ENCODE assay signal across 23 cellular contexts in genomic region chr16:11319529-11320146, GRCh38. TPM values are rescaled to one million over a fixed set of nuclear protein-coding genes. Genes with fewer than 3 reads are reported as not detected.
DNase-seq lines count a peak whose midpoint lies in the region; ATAC-seq, FAIRE-seq and TF ChIP-seq lines count a peak whose summit lies in the region.
"Had no signal": no experiment of that assay in that cellular context is flagged by ENCODE, and none has a peak within 500 bp of the region (broad histone marks: within the 10 kb centered on the region; RNA-seq: fewer than 3 reads in every experiment).

No MANE protein-coding gene starts in this region.

- no peak overlapping the region for H3K27ac Mint-ChIP-seq in MCF 10A (ENCODE audit: low read depth, unreplicated experiment)
- H3K27ac Mint-ChIP-seq: activated naive CD4-positive, alpha-beta T cell treated with anti-CD3 and anti-CD28 coated beads, Interleukin-2, amount 50 U/mL, for 24 hours; effector memory CD8-positive, alpha-beta T cell had no signal

- no peak overlapping the region for H3K4me2 ChIP-seq in K562 (ENCODE audit: insufficient read depth, low read length)

- no peak overlapping the region for H3K27ac ChIP-seq in breast epithelium
- H3K27ac ChIP-seq in K562 (ENCODE audit: extremely low read depth, low read depth, low read length): no peak overlapping the region
- no peak overlapping the region for H3K27ac ChIP-seq in thyroid gland
- H3K27ac ChIP-seq: C4-2B, cardiac muscle cell, psoas muscle had no signal

- H3K27me3 ChIP-seq in breast epithelium: no peaks in the 10 kb centered on the region
- H3K27me3 ChIP-seq in K562 (ENCODE audit: control insufficient read depth in 2 of 2, insufficient read depth in 2 of 2, low read length in 2 of 2): no peaks in the 10 kb centered on the region; a peak in 1 of 5 replicates
- no peaks in the 10 kb centered on the region for H3K27me3 ChIP-seq in thyroid gland

- TF ChIP-seq EP300 in K562 (IDR thresholded peaks at IDR 0.05; ENCODE audit: low read length): no peak

- no peak overlapping the region for H3K4me3 Mint-ChIP-seq in MCF 10A (ENCODE audit: unreplicated experiment)
- H3K4me3 Mint-ChIP-seq: activated naive CD4-positive, alpha-beta T cell treated with anti-CD3 and anti-CD28 coated beads, Interleukin-2, amount 50 U/mL, for 24 hours; effector memory CD8-positive, alpha-beta T cell; naive thymus-derived CD8-positive, alpha-beta T cell had no signal

- H3K9me3 ChIP-seq in breast epithelium (no peaks in the 10 kb centered on the region), K562 (replicated peaks; ENCODE audit: control insufficient read depth, insufficient read depth, low read depth, low read length) (peaks cover 2% of the 10 kb centered on the region; the same call in 1 of the 2 replicates), thyroid gland (no peaks in the 10 kb centered on the region)
- H3K9me3 ChIP-seq: psoas muscle had no signal

- no peak overlapping the region for H3K4me3 ChIP-seq in breast epithelium
- H3K4me3 ChIP-seq in K562: no peak overlapping the region
- no peak overlapping the region for H3K4me3 ChIP-seq in thyroid gland (replicated peaks in 1 of 3)
- H3K4me3 ChIP-seq: cardiac muscle cell, psoas muscle had no signal

- FAIRE-seq in K562 (lab: Jason Lieb, UNC): no peak
- FAIRE-seq: GM12892 had no signal

- H3K79me2 ChIP-seq in K562 (ENCODE audit: control insufficient read depth, insufficient read depth, low read length): no peaks in the 10 kb centered on the region

- BruUV-seq in MCF 10A (replicated peaks; lab: Mats Ljungman, UMichigan): no TSS peak
- no TSS peak for BruUV-seq in K562 (replicated peaks; lab: Mats Ljungman, UMichigan)

- no peak overlapping the region for H3K9ac ChIP-seq in K562 (ENCODE audit: insufficient read depth in 1 of 2, low read depth in 2 of 2, low read length in 2 of 2)

- H3K9me3 Mint-ChIP-seq in MCF 10A (ENCODE audit: unreplicated experiment): no peaks in the 10 kb centered on the region
- H3K9me3 Mint-ChIP-seq: activated naive CD4-positive, alpha-beta T cell treated with anti-CD3 and anti-CD28 coated beads, Interleukin-2, amount 50 U/mL, for 24 hours; effector memory CD8-positive, alpha-beta T cell; naive thymus-derived CD8-positive, alpha-beta T cell had no signal

- CTCF ChIA-PET in MCF 10A (lab: Yijun Ruan, JAX): interaction anchor here (0.5 to 1.2 kb wide), 2 partner anchors 9 to 37 kb away, joined by 3 to 4 read pairs; no protein-coding TSS in a partner anchor
- CTCF ChIA-PET in K562 (lab: Yijun Ruan, JAX; ENCODE audit: low intra/inter-chr PET ratio): no interaction called here

- ATAC-seq in K562 (no peak), HG02840 (IDR thresholded peaks at IDR 0.05; ENCODE audit: low FRiP score, unreplicated experiment) (no peak)
- ATAC-seq: effector memory CD8-positive, alpha-beta T cell; naive thymus-derived CD8-positive, alpha-beta T cell; psoas muscle had no signal

- WGBS in K562 (ENCODE audit: insufficient coverage, low coverage, missing lambda C conversion rate): 11% methylated on average over 8 of the region's 8 CpGs
- 56 to 58% methylated on average over 7 to 8 of the region's 8 CpGs for WGBS in thyroid gland, 2 donors

- in situ Hi-C loops in K562 (cut with MboI): no loop called here

- no peaks in the 10 kb centered on the region for H3K36me3 ChIP-seq in breast epithelium
- H3K36me3 ChIP-seq in K562 (ENCODE audit: control insufficient read depth, insufficient read depth, low read length): no peaks in the 10 kb centered on the region
- no peaks in the 10 kb centered on the region for H3K36me3 ChIP-seq in thyroid gland
- H3K36me3 ChIP-seq: cardiac muscle cell had no signal

- TF ChIP-seq POLR2A in breast epithelium (IDR thresholded peaks at IDR 0.05): no peak
- no peak for TF ChIP-seq POLR2A in K562 (conservative IDR thresholded peaks at IDR 0.05)
- TF ChIP-seq POLR2A in thyroid gland (IDR thresholded peaks at IDR 0.05): no peak

- no peak for TF ChIP-seq CTCF in MCF 10A (IDR thresholded peaks at IDR 0.05; ENCODE audit: unreplicated experiment)
- TF ChIP-seq CTCF in breast epithelium (IDR thresholded peaks at IDR 0.05): no peak
- no peak for TF ChIP-seq CTCF in K562 (IDR thresholded peaks at IDR 0.05 in 2 of 3, conservative IDR thresholded peaks at IDR 0.05 in 1 of 3; ENCODE audit: insufficient read depth in 2 of 3, low read depth in 1 of 3, low read length in 3 of 3)
- no peak for TF ChIP-seq CTCF in thyroid gland (IDR thresholded peaks at IDR 0.05)
- no peak for TF ChIP-seq CTCF in GM10266 (IDR thresholded peaks at IDR 0.05; ENCODE audit: control insufficient read depth, insufficient read depth, low read depth, missing control alignments)

- no peak for TF ChIP-seq RAD21 in K562 (CRISPR knock-in tag; conservative IDR thresholded peaks at IDR 0.05 in 1 of 2, IDR thresholded peaks at IDR 0.05 in 1 of 2)

- H3K27me3 Mint-ChIP-seq in MCF 10A (ENCODE audit: insufficient read depth, unreplicated experiment): no peaks in the 10 kb centered on the region
- H3K27me3 Mint-ChIP-seq: activated naive CD4-positive, alpha-beta T cell treated with anti-CD3 and anti-CD28 coated beads, Interleukin-2, amount 50 U/mL, for 24 hours; effector memory CD8-positive, alpha-beta T cell; naive thymus-derived CD8-positive, alpha-beta T cell had no signal

- no peaks in the 10 kb centered on the region for H4K20me1 ChIP-seq in K562 (replicated peaks; ENCODE audit: control insufficient read depth, insufficient read depth, low read length)

- H3K9me1 ChIP-seq in K562 (ENCODE audit: control insufficient read depth, insufficient read depth, low read length): no peaks in the 10 kb centered on the region

- peak; percentile 52 for DNase-seq in MCF 10A (ENCODE audit: unreplicated experiment)
- no peak for DNase-seq in breast epithelium (ENCODE audit: low spot score in 2 of 2)
- DNase-seq in NAMALWA (ENCODE audit: low spot score): peak; percentile 48
- DNase-seq in K562 (ENCODE audit: extremely low read depth in 1 of 4, low spot score in 3 of 4): peak in 1 of 4 experiments; percentile 29
- peak; percentile 23 to 29 for DNase-seq in thyroid gland
- DNase-seq in retina: no peak
- DNase-seq in GM10266 (ENCODE audit: extremely low spot score): no peak
- DNase-seq: activated CD4-positive, CD25-positive, alpha-beta regulatory T cell; activated CD8-positive, alpha-beta memory T cell treated with anti-CD3 and anti-CD28 coated beads, Interleukin-2, amount 50 U/mL, for 4 hours; effector memory CD8-positive, alpha-beta T cell; H7; KG1; naive thymus-derived CD8-positive, alpha-beta T cell; NCI-H446 treated with DMSO at 0.1 percent for 48 hours; psoas muscle; T-helper 1 cell had no signal

- H3K4me1 Mint-ChIP-seq in MCF 10A (ENCODE audit: insufficient read depth, unreplicated experiment): no peaks in the 10 kb centered on the region

- intact Hi-C loops in MCF 10A (cut with micrococcal nuclease): no loop called here
- intact Hi-C loops in breast epithelium (cut with DNase I; ENCODE audit: low total_unique reads): no loop called here
- intact Hi-C loops in K562 (cut with micrococcal nuclease): no loop called here
- intact Hi-C loops in thyroid gland (cut with DNase I): no loop called here

- no peak overlapping the region for H2AFZ ChIP-seq in K562 (ENCODE audit: low read depth, low read length)

- POLR2A ChIA-PET in MCF 10A (lab: Yijun Ruan, JAX): no interaction called here
- POLR2A ChIA-PET in K562 (lab: Yijun Ruan, JAX): interaction anchor here (0.6 to 1.1 kb wide), 2 partner anchors 21 kb away, joined by 3 to 5 read pairs; no protein-coding TSS in a partner anchor

- H3K4me1 ChIP-seq in breast epithelium: no peaks in the 10 kb centered on the region
- H3K4me1 ChIP-seq in K562 (replicated peaks in 1 of 2; ENCODE audit: control insufficient read depth in 2 of 2, insufficient read depth in 2 of 2, low read length in 2 of 2): peaks cover 0 to 9% of the 10 kb centered on the region in 2 experiments; a peak in 2 of 5 replicates
- H3K4me1 ChIP-seq in thyroid gland: peaks cover 4 to 18% of the 10 kb centered on the region in 2 donors
- H3K4me1 ChIP-seq: psoas muscle had no signal

- H3K36me3 Mint-ChIP-seq in MCF 10A (ENCODE audit: insufficient read depth, unreplicated experiment): no peaks in the 10 kb centered on the region
- H3K36me3 Mint-ChIP-seq: activated naive CD4-positive, alpha-beta T cell treated with anti-CD3 and anti-CD28 coated beads, Interleukin-2, amount 50 U/mL, for 24 hours; naive thymus-derived CD8-positive, alpha-beta T cell had no signal

RNA-seq across cellular contexts. Expression of gene RMI2, which starts 25.6 kb away (rescaled TPM):
- 5.8 and 6.6 TPM in 2 replicates for total RNA-seq in MCF 10A (2022)
- total RNA-seq in breast epithelium: 1 to 10 TPM in 1 of 3 donors, under 1 TPM in 2; 0.16 to 1.6 (median 0.33) TPM
- total RNA-seq in K562 (2011; cell fraction: chromatin; rRNA removed; ENCODE audit: low replicate concordance): 15.0 and 19.5 TPM in 2 replicates
- 8.7 and 9.6 TPM in 2 replicates for total RNA-seq in K562 (2011; cell fraction: nucleolus; rRNA removed)
- 13.8 and 19.5 TPM in 2 replicates for total RNA-seq in K562 (2011; cell fraction: nucleoplasm; rRNA removed)
- total RNA-seq in K562 (2014; rRNA removed): 23.2 and 35.2 TPM in 2 replicates
- 32.6 and 39.9 TPM in 2 replicates for total RNA-seq in K562 (2014; rRNA removed; fragmentation: Illumina TruSeq; extraction: Trizol)
- 16.1 and 16.4 TPM in 2 replicates for total RNA-seq in K562 (2015; rRNA removed; fragmentation: Illumina TruSeq; extraction: Trizol)
- total RNA-seq in K562 (2021): 33.7 and 38.8 TPM in 2 replicates
- polyA plus RNA-seq in K562 (2011; rRNA removed): 27.4 and 35.0 TPM in 2 replicates
- 12.1 and 25.8 TPM in 2 replicates for polyA plus RNA-seq in K562 (2011; cell fraction: cytosol; rRNA removed)
- 9.6 and 15.0 TPM in 2 replicates for polyA plus RNA-seq in K562 (2011; cell fraction: nucleus; rRNA removed)
- polyA plus RNA-seq in K562 (2012): 37.1 and 50.2 TPM in 2 replicates
- polyA plus RNA-seq in K562 (2014; fragmentation: Illumina TruSeq; extraction: Trizol): 43.4 and 48.8 TPM in 2 replicates
- polyA plus RNA-seq in K562 (2014; fragmentation: Nextera tagmentation; extraction: Ambion mirVana): 10 to 100 TPM in 1 of 2 experiments, 1 to 10 TPM in 1; 8.0 to 10.3 TPM
- 32.5 and 36.9 TPM in 2 replicates for polyA plus RNA-seq in K562 (2014; rRNA removed)
- 18.2 and 19.3 TPM in 2 replicates for polyA minus RNA-seq in K562 (2011; rRNA and poly(A)+ RNA removed)
- polyA minus RNA-seq in K562 (2011; cell fraction: cytosol; rRNA and poly(A)+ RNA removed): 7.6 and 8.6 TPM in 2 replicates
- polyA minus RNA-seq in K562 (2011; cell fraction: nucleus; rRNA and poly(A)+ RNA removed): 3.9 and 8.6 TPM in 2 replicates
- total RNA-seq in thyroid gland: 1 to 10 TPM in 3 of 4 donors, not detected in 1; 2.5 to 2.8 (median 2.6) TPM

RNA-seq across cellular contexts. Expression of gene PRM1, which starts 38.5 kb away (rescaled TPM):
- total RNA-seq in MCF 10A (2022): not detected in 2 replicates
- total RNA-seq in breast epithelium: not detected
- not detected in 2 replicates for total RNA-seq in K562 (2011; cell fraction: chromatin; rRNA removed; ENCODE audit: low replicate concordance)
- not detected in 2 replicates for total RNA-seq in K562 (2011; cell fraction: nucleolus; rRNA removed)
- not detected in 2 replicates for total RNA-seq in K562 (2011; cell fraction: nucleoplasm; rRNA removed)
- not detected in 2 replicates for total RNA-seq in K562 (2014; rRNA removed)
- total RNA-seq in K562 (2014; rRNA removed; fragmentation: Illumina TruSeq; extraction: Trizol): not detected in 2 replicates
- not detected in 2 replicates for total RNA-seq in K562 (2015; rRNA removed; fragmentation: Illumina TruSeq; extraction: Trizol)
- total RNA-seq in K562 (2021): not detected in 2 replicates
- polyA plus RNA-seq in K562 (2011; rRNA removed): not detected in 2 replicates
- not detected in 2 replicates for polyA plus RNA-seq in K562 (2011; cell fraction: cytosol; rRNA removed)
- not detected in 2 replicates for polyA plus RNA-seq in K562 (2011; cell fraction: nucleus; rRNA removed)
- polyA plus RNA-seq in K562 (2012): not detected in 2 replicates
- not detected in 2 replicates for polyA plus RNA-seq in K562 (2014; fragmentation: Illumina TruSeq; extraction: Trizol)
- not detected for polyA plus RNA-seq in K562 (2014; fragmentation: Nextera tagmentation; extraction: Ambion mirVana)
- polyA plus RNA-seq in K562 (2014; rRNA removed): not detected in 2 replicates
- not detected in 2 replicates for polyA minus RNA-seq in K562 (2011; rRNA and poly(A)+ RNA removed)
- not detected in 2 replicates for polyA minus RNA-seq in K562 (2011; cell fraction: cytosol; rRNA and poly(A)+ RNA removed)
- not detected in 2 replicates for polyA minus RNA-seq in K562 (2011; cell fraction: nucleus; rRNA and poly(A)+ RNA removed)
- total RNA-seq in thyroid gland: 100 to 1,000 TPM in 1 of 4 donors, 10 to 100 TPM in 1, not detected in 2; 13.7 to 335 TPM
- total RNA-seq: cardiac muscle cell; fibroblast of villous mesenchyme; H7; lower leg skin; naive thymus-derived CD8-positive, alpha-beta T cell; psoas muscle had no signal
- polyA plus RNA-seq: cardiac muscle cell; naive thymus-derived CD8-positive, alpha-beta T cell; psoas muscle had no signal

RNA-seq across cellular contexts. Expression of gene PRM2, which starts 43.4 kb away (rescaled TPM):
- total RNA-seq in MCF 10A (2022): not detected in 2 replicates
- total RNA-seq in breast epithelium: not detected
- total RNA-seq in K562 (2011; cell fraction: chromatin; rRNA removed; ENCODE audit: low replicate concordance): not detected in 2 replicates
- not detected in 2 replicates for total RNA-seq in K562 (2011; cell fraction: nucleolus; rRNA removed)
- total RNA-seq in K562 (2011; cell fraction: nucleoplasm; rRNA removed): not detected in 2 replicates
- total RNA-seq in K562 (2014; rRNA removed): not detected in 2 replicates
- total RNA-seq in K562 (2014; rRNA removed; fragmentation: Illumina TruSeq; extraction: Trizol): not detected in 2 replicates
- not detected in 2 replicates for total RNA-seq in K562 (2015; rRNA removed; fragmentation: Illumina TruSeq; extraction: Trizol)
- total RNA-seq in K562 (2021): not detected in 2 replicates
- polyA plus RNA-seq in K562 (2011; rRNA removed): not detected in 2 replicates
- not detected in 2 replicates for polyA plus RNA-seq in K562 (2011; cell fraction: cytosol; rRNA removed)
- not detected in 2 replicates for polyA plus RNA-seq in K562 (2011; cell fraction: nucleus; rRNA removed)
- polyA plus RNA-seq in K562 (2012): not detected in 2 replicates
- polyA plus RNA-seq in K562 (2014; fragmentation: Illumina TruSeq; extraction: Trizol): not detected in 2 replicates
- not detected for polyA plus RNA-seq in K562 (2014; fragmentation: Nextera tagmentation; extraction: Ambion mirVana)
- polyA plus RNA-seq in K562 (2014; rRNA removed): not detected in 2 replicates
- polyA minus RNA-seq in K562 (2011; rRNA and poly(A)+ RNA removed): not detected in 2 replicates
- polyA minus RNA-seq in K562 (2011; cell fraction: cytosol; rRNA and poly(A)+ RNA removed): not detected in 2 replicates
- polyA minus RNA-seq in K562 (2011; cell fraction: nucleus; rRNA and poly(A)+ RNA removed): not detected in 2 replicates
- total RNA-seq in thyroid gland: 10 to 100 TPM in 1 of 4 donors, 1 to 10 TPM in 1, not detected in 2; 8.2 to 64.4 TPM
- total RNA-seq: fibroblast of villous mesenchyme; H7; naive thymus-derived CD8-positive, alpha-beta T cell; psoas muscle had no signal
- polyA plus RNA-seq: cardiac muscle cell; naive thymus-derived CD8-positive, alpha-beta T cell; psoas muscle had no signal

RNA-seq across cellular contexts. Expression of gene PRM3, which starts 46.2 kb away (rescaled TPM):
- not detected in 2 replicates for total RNA-seq in MCF 10A (2022)
- not detected for total RNA-seq in breast epithelium
- not detected in 2 replicates for total RNA-seq in K562 (2011; cell fraction: chromatin; rRNA removed; ENCODE audit: low replicate concordance)
- not detected in 2 replicates for total RNA-seq in K562 (2011; cell fraction: nucleolus; rRNA removed)
- not detected in 2 replicates for total RNA-seq in K562 (2011; cell fraction: nucleoplasm; rRNA removed)
- not detected in 2 replicates for total RNA-seq in K562 (2014; rRNA removed)
- not detected in 2 replicates for total RNA-seq in K562 (2014; rRNA removed; fragmentation: Illumina TruSeq; extraction: Trizol)
- not detected in 2 replicates for total RNA-seq in K562 (2015; rRNA removed; fragmentation: Illumina TruSeq; extraction: Trizol)
- not detected in 2 replicates for total RNA-seq in K562 (2021)
- not detected in 2 replicates for polyA plus RNA-seq in K562 (2011; rRNA removed)
- polyA plus RNA-seq in K562 (2011; cell fraction: cytosol; rRNA removed): not detected in 2 replicates
- polyA plus RNA-seq in K562 (2011; cell fraction: nucleus; rRNA removed): not detected in 2 replicates
- not detected in 2 replicates for polyA plus RNA-seq in K562 (2012)
- polyA plus RNA-seq in K562 (2014; fragmentation: Illumina TruSeq; extraction: Trizol): not detected in 2 replicates
- polyA plus RNA-seq in K562 (2014; fragmentation: Nextera tagmentation; extraction: Ambion mirVana): not detected
- not detected in 2 replicates for polyA plus RNA-seq in K562 (2014; rRNA removed)
- not detected in 2 replicates for polyA minus RNA-seq in K562 (2011; rRNA and poly(A)+ RNA removed)
- polyA minus RNA-seq in K562 (2011; cell fraction: cytosol; rRNA and poly(A)+ RNA removed): not detected in 2 replicates
- polyA minus RNA-seq in K562 (2011; cell fraction: nucleus; rRNA and poly(A)+ RNA removed): not detected in 2 replicates
- not detected for total RNA-seq in thyroid gland
- total RNA-seq: cardiac muscle cell; fibroblast of villous mesenchyme; H7; lower leg skin; naive thymus-derived CD8-positive, alpha-beta T cell; psoas muscle had no signal
- polyA plus RNA-seq: cardiac muscle cell; naive thymus-derived CD8-positive, alpha-beta T cell; psoas muscle had no signal

RNA-seq across cellular contexts. Expression of gene TNP2, which starts 50.5 kb away (rescaled TPM):
- not detected in 2 replicates for total RNA-seq in MCF 10A (2022)
- not detected for total RNA-seq in breast epithelium
- not detected in 2 replicates for total RNA-seq in K562 (2011; cell fraction: chromatin; rRNA removed; ENCODE audit: low replicate concordance)
- not detected in 2 replicates for total RNA-seq in K562 (2011; cell fraction: nucleolus; rRNA removed)
- total RNA-seq in K562 (2011; cell fraction: nucleoplasm; rRNA removed): not detected in 2 replicates
- total RNA-seq in K562 (2014; rRNA removed): not detected in 2 replicates
- total RNA-seq in K562 (2014; rRNA removed; fragmentation: Illumina TruSeq; extraction: Trizol): not detected in 2 replicates
- total RNA-seq in K562 (2015; rRNA removed; fragmentation: Illumina TruSeq; extraction: Trizol): not detected in 2 replicates
- total RNA-seq in K562 (2021): not detected in 2 replicates
- not detected in 2 replicates for polyA plus RNA-seq in K562 (2011; rRNA removed)
- polyA plus RNA-seq in K562 (2011; cell fraction: cytosol; rRNA removed): not detected in 2 replicates
- not detected in 2 replicates for polyA plus RNA-seq in K562 (2011; cell fraction: nucleus; rRNA removed)
- not detected in 2 replicates for polyA plus RNA-seq in K562 (2012)
- polyA plus RNA-seq in K562 (2014; fragmentation: Illumina TruSeq; extraction: Trizol): not detected in 2 replicates
- not detected for polyA plus RNA-seq in K562 (2014; fragmentation: Nextera tagmentation; extraction: Ambion mirVana)
- not detected in 2 replicates for polyA plus RNA-seq in K562 (2014; rRNA removed)
- polyA minus RNA-seq in K562 (2011; rRNA and poly(A)+ RNA removed): not detected in 2 replicates
- not detected in 2 replicates for polyA minus RNA-seq in K562 (2011; cell fraction: cytosol; rRNA and poly(A)+ RNA removed)
- polyA minus RNA-seq in K562 (2011; cell fraction: nucleus; rRNA and poly(A)+ RNA removed): not detected in 2 replicates
- total RNA-seq in thyroid gland: not detected
- total RNA-seq: cardiac muscle cell; fibroblast of villous mesenchyme; H7; lower leg skin; naive thymus-derived CD8-positive, alpha-beta T cell; psoas muscle had no signal
- polyA plus RNA-seq: cardiac muscle cell; naive thymus-derived CD8-positive, alpha-beta T cell; psoas muscle had no signal

Comparison
In these comparisons a context has a peak if more than half of its experiments do, and no peak if none do; other contexts are left out.
1. DNase-seq: peak in MCF 10A (single experiment), NAMALWA (single experiment) and thyroid gland (2 of 2); none in breast epithelium (0 of 2), retina (single experiment) and GM10266 (single experiment).